ENCODE assay signal across 19 cellular contexts in genomic region chr17:50168319-50168718, GRCh38. TPM values are rescaled to one million over a fixed set of nuclear protein-coding genes. Genes with fewer than 3 reads are reported as not detected.
A peak's percentile ranks its signal among the peaks of the same experiment; 100 is the strongest.
DNase-seq lines count a peak whose midpoint lies in the region; ATAC-seq, FAIRE-seq and TF ChIP-seq lines count a peak whose summit lies in the region.
"Had no signal": no experiment of that assay in that cellular context is flagged by ENCODE, and none has a peak within 500 bp of the region (broad histone marks: within the 10 kb centered on the region; RNA-seq: fewer than 3 reads in every experiment).

No MANE protein-coding gene starts in this region.

- TF ChIP-seq POLR2A in suprapubic skin (IDR thresholded peaks at IDR 0.05) = no peak

- no peak overlapping the region for H3K4me3 Mint-ChIP-seq in T-helper 1 cell treated with Interleukin-12 subunit alpha and Interleukin-12 subunit beta and Interleukin-4 antibody, amounts not matched to agents 30 μg/mL and 1 μg/mL, for 36 hours

- H3K27ac ChIP-seq in kidney (ENCODE audit: low read depth in 2 of 2, low read length in 2 of 2) (no peak overlapping the region), skeletal muscle tissue (ENCODE audit: low read depth, low read length) (no peak overlapping the region), suprapubic skin (no peak overlapping the region)
- H3K27ac ChIP-seq: PC-9, SK-N-MC, upper lobe of left lung had no signal

- H3K27ac Mint-ChIP-seq in T-helper 1 cell treated with Interleukin-12 subunit alpha and Interleukin-12 subunit beta and Interleukin-4 antibody, amounts not matched to agents 30 μg/mL and 1 μg/mL, for 36 hours = peak overlapping the region; percentile 44
- H3K27ac Mint-ChIP-seq: CD14-positive monocyte had no signal

- H3K27me3 Mint-ChIP-seq in T-helper 1 cell treated with Interleukin-12 subunit alpha and Interleukin-12 subunit beta and Interleukin-4 antibody, amounts not matched to agents 30 μg/mL and 1 μg/mL, for 36 hours (ENCODE audit: low read depth) = peaks cover 8% of the 10 kb centered on the region

- H3K36me3 Mint-ChIP-seq in T-helper 1 cell treated with Interleukin-12 subunit alpha and Interleukin-12 subunit beta and Interleukin-4 antibody, amounts not matched to agents 30 μg/mL and 1 μg/mL, for 36 hours (ENCODE audit: low read depth) = no peaks in the 10 kb centered on the region
- H3K36me3 Mint-ChIP-seq: CD14-positive monocyte had no signal

- DNase-seq in T-helper 1 cell (no peak), NCI-H774 (lab: John Stamatoyannopoulos, UW) (peak; percentile 6), kidney (peak; percentile 64), iPS-NIHi11 (ENCODE audit: low spot score) (no peak), suprapubic skin (ENCODE audit: low spot score in 2 of 2) (no peak)
- DNase-seq: activated CD4-positive, alpha-beta T cell treated with anti-CD3 and anti-CD28 coated beads, Interleukin-2, amount 50 U/mL, for 48 hours; DMS79 treated with DMSO at 0.1 percent for 48 hours; KBM-7; NCI-H526; PC-9; stimulated activated CD4-positive, alpha-beta T cell treated with anti-CD3 and anti-CD28 coated beads, Interleukin-4, amount 100 ng/mL, for 24 hours; upper lobe of left lung had no signal

- H3K9me3 Mint-ChIP-seq in T-helper 1 cell treated with Interleukin-12 subunit alpha and Interleukin-12 subunit beta and Interleukin-4 antibody, amounts not matched to agents 30 μg/mL and 1 μg/mL, for 36 hours = no peaks in the 10 kb centered on the region
- H3K9me3 Mint-ChIP-seq: activated T-cell treated with anti-CD3 and anti-CD28 coated beads, Interleukin-2, amount 50 U/mL, for 72 hours had no signal

- TF ChIP-seq EP300 in suprapubic skin (IDR thresholded peaks at IDR 0.05) = no peak

- H3K27me3 ChIP-seq in skeletal muscle tissue (ENCODE audit: control insufficient read depth in 3 of 3, insufficient read depth in 3 of 3, low read length in 3 of 3) = no peaks in the 10 kb centered on the region
- no peaks in the 10 kb centered on the region for H3K27me3 ChIP-seq in suprapubic skin
- H3K27me3 ChIP-seq: heart left ventricle, upper lobe of left lung had no signal

- H3K4me1 ChIP-seq in kidney (ENCODE audit: control insufficient read depth in 1 of 2, insufficient read depth in 1 of 2, low read depth in 1 of 2, low read length in 2 of 2) (no peaks in the 10 kb centered on the region), skeletal muscle tissue (ENCODE audit: control insufficient read depth in 3 of 3, insufficient read depth in 3 of 3, low read length in 3 of 3) (peaks cover 75 to 91% (median 88%) of the 10 kb centered on the region in 3 donors), suprapubic skin (peaks cover 29% of the 10 kb centered on the region)

- FAIRE-seq in kidney (lab: Jason Lieb, UNC) = no peak

- no peak for ATAC-seq in HG03095 (IDR thresholded peaks at IDR 0.05; ENCODE audit: unreplicated experiment)

- no peak for TF ChIP-seq CTCF in kidney (IDR thresholded peaks at IDR 0.05; ENCODE audit: borderline replicate concordance, extremely low read depth, insufficient read depth)
- TF ChIP-seq CTCF in suprapubic skin (IDR thresholded peaks at IDR 0.05) = no peak

- H3K9me3 ChIP-seq in kidney (ENCODE audit: control insufficient read depth in 1 of 2, low read length in 2 of 2) = no peaks in the 10 kb centered on the region
- no peaks in the 10 kb centered on the region for H3K9me3 ChIP-seq in skeletal muscle tissue (ENCODE audit: control insufficient read depth in 3 of 3, low read length in 3 of 3)
- H3K9me3 ChIP-seq in suprapubic skin = no peaks in the 10 kb centered on the region
- H3K9me3 ChIP-seq: heart left ventricle, upper lobe of left lung had no signal

- H3K4me3 ChIP-seq in kidney (ENCODE audit: low read length in 2 of 2) = no peak overlapping the region
- peak overlapping the region; percentile 72 to 81 (median 74) for H3K4me3 ChIP-seq in skeletal muscle tissue (ENCODE audit: low read length in 3 of 3)
- no peak overlapping the region for H3K4me3 ChIP-seq in suprapubic skin
- H3K4me3 ChIP-seq: PC-9, SK-N-MC, upper lobe of left lung had no signal

- H3K36me3 ChIP-seq in kidney (ENCODE audit: control insufficient read depth in 1 of 2, insufficient read depth in 2 of 2, low read length in 2 of 2) (no peaks in the 10 kb centered on the region), skeletal muscle tissue (ENCODE audit: control insufficient read depth in 3 of 3, insufficient read depth in 3 of 3, low read length in 3 of 3) (peaks cover 24 to 37% (median 37%) of the 10 kb centered on the region in 3 donors), suprapubic skin (no peaks in the 10 kb centered on the region)
- H3K36me3 ChIP-seq: upper lobe of left lung had no signal

- 92% methylated on average over 6 of the region's 13 CpGs for WGBS in suprapubic skin

- H3K9ac ChIP-seq in kidney (ENCODE audit: low read length in 2 of 2) (no peak overlapping the region), skeletal muscle tissue (ENCODE audit: low read depth in 1 of 3, low read length in 3 of 3) (peak overlapping the region; percentile 67 to 100 (median 81))

- peaks cover 19% of the 10 kb centered on the region for H3K4me1 Mint-ChIP-seq in T-helper 1 cell treated with Interleukin-12 subunit alpha and Interleukin-12 subunit beta and Interleukin-4 antibody, amounts not matched to agents 30 μg/mL and 1 μg/mL, for 36 hours (ENCODE audit: low read depth)

- intact Hi-C loops in kidney (cut with DNase I) = no loop called here

RNA-seq across cellular contexts. Expression of gene SGCA, which starts 2.5 kb away (rescaled TPM):
- total RNA-seq in kidney (4.2 TPM), skeletal muscle tissue (158 TPM), suprapubic skin (1 to 10 TPM; 2.1 to 5.8 (median 4.0) TPM)
- 5.5 TPM for polyA plus RNA-seq in kidney (ENCODE audit: insufficient read depth, low read depth, low replicate concordance)
- total RNA-seq: PC-9 had no signal

RNA-seq across cellular contexts. Expression of gene PPP1R9B, which starts 17.8 kb away (rescaled TPM):
- total RNA-seq in kidney (64.4 TPM), skeletal muscle tissue (19.3 TPM), suprapubic skin (10 to 100 TPM; 21.5 to 26.2 (median 23.7) TPM)
- polyA plus RNA-seq in kidney (ENCODE audit: insufficient read depth, low read depth, low replicate concordance) = 17.1 TPM

RNA-seq across cellular contexts. Expression of gene COL1A1, which starts 33.1 kb away (rescaled TPM):
- total RNA-seq in kidney (142 TPM), skeletal muscle tissue (3,450 TPM), suprapubic skin (10 to 100 TPM; 19.2 to 56.8 (median 33.1) TPM)
- 9.2 TPM for polyA plus RNA-seq in kidney (ENCODE audit: insufficient read depth, low read depth, low replicate concordance)
- polyA plus RNA-seq: CD14-positive monocyte had no signal

RNA-seq across cellular contexts. Expression of gene SAMD14, which starts 38.4 kb away (rescaled TPM):
- total RNA-seq in kidney (5.0 TPM), skeletal muscle tissue (1.0 TPM), suprapubic skin (under 1 TPM in 1 of 4 donors, not detected in 3; 0.68 TPM)
- polyA plus RNA-seq in kidney (ENCODE audit: insufficient read depth, low read depth, low replicate concordance) = 3.7 TPM
- polyA plus RNA-seq: CD14-positive monocyte had no signal

Comparison
In these comparisons a context has a peak if more than half of its experiments do, and no peak if none do; other contexts are left out.
1. DNase-seq: peak in NCI-H774 (single experiment) and kidney (single experiment); none in T-helper 1 cell (0 of 5), iPS-NIHi11 (single experiment) and suprapubic skin (0 of 2).
2. H3K4me3 ChIP-seq: peak in skeletal muscle tissue (3 of 3); none in kidney (0 of 2) and suprapubic skin (single experiment).
3. H3K9ac ChIP-seq: peak in skeletal muscle tissue (3 of 3); none in kidney (0 of 2).
4. RNA of gene SGCA, which starts 2.5 kb away (total RNA-seq): 158 TPM in skeletal muscle tissue (single experiment); 2.1 to 5.8 TPM in suprapubic skin and 4.2 TPM in kidney (single experiment); every median in the first group is over 10 times any median in the second.
5. RNA of gene COL1A1, which starts 33.1 kb away (total RNA-seq): 3,450 TPM in skeletal muscle tissue (single experiment); 142 TPM in kidney (single experiment) and 19.2 to 56.8 TPM in suprapubic skin; every median in the first group is over 10 times any median in the second.